Comparison of ENCODE assay signal across 15 cellular contexts in genomic region chr2:218357194-218358177, GRCh38. TPM values are rescaled to one million over a fixed set of nuclear protein-coding genes. Genes with fewer than 3 reads are reported as not detected.
DNase-seq lines count a peak whose midpoint lies in the region; ATAC-seq, FAIRE-seq and TF ChIP-seq lines count a peak whose summit lies in the region.
"Had no signal": no experiment of that assay in that cellular context is flagged by ENCODE, and none has a peak within 500 bp of the region (broad histone marks: within the 10 kb centered on the region; RNA-seq: fewer than 3 reads in every experiment).

No MANE protein-coding gene starts in this region.

- peak overlapping the region; percentile 39 to 71 (median 62) for H3K27ac ChIP-seq in pancreas
- H3K27ac ChIP-seq: esophagus muscularis mucosa, psoas muscle had no signal

- H3K79me2 ChIP-seq in Loucy (ENCODE audit: insufficient read depth, low read length), result no peaks in the 10 kb centered on the region

- H3K36me3 Mint-ChIP-seq in Caco-2 (ENCODE audit: insufficient read depth, unreplicated experiment), result peaks cover 9% of the 10 kb centered on the region
- H3K36me3 Mint-ChIP-seq: activated CD4-positive, alpha-beta memory T cell treated with anti-CD3 and anti-CD28 coated beads for 36 hours; stimulated activated memory B cell treated with anti-CD40 and anti-IgM and Interleukin-4, amounts not matched to agents 10 μg/mL and 1 μg/mL and 100 μg/mL, for 72 hours had no signal

- H3K36me3 ChIP-seq in Caco-2 (ENCODE audit: control insufficient read depth, insufficient read depth, low read length) (no peaks in the 10 kb centered on the region), Loucy (ENCODE audit: insufficient read depth, low read length) (no peaks in the 10 kb centered on the region), pancreas (no peaks in the 10 kb centered on the region)
- H3K36me3 ChIP-seq: esophagus muscularis mucosa had no signal

- DNase-seq in Caco-2 (peak; percentile 42 to 64), epithelial cell of proximal tubule (ENCODE audit: low read depth) (no peak), pancreas (peak in 2 of 6 donors; percentile 35 to 45), HTR-8/SVneo (ENCODE audit: insufficient read length, low spot score) (no peak), epidermal melanocyte (ENCODE audit: insufficient read length, low spot score) (no peak), ACHN (no peak)
- DNase-seq in activated effector memory CD4-positive, alpha-beta T cell treated with Interleukin-2 at 50 U/mL for 16 hours, result no peak
- DNase-seq: activated gamma-delta T cell had no signal

- H3K9me3 Mint-ChIP-seq in Caco-2 (ENCODE audit: unreplicated experiment), result peaks cover 6% of the 10 kb centered on the region
- H3K9me3 Mint-ChIP-seq: stimulated activated memory B cell treated with anti-CD40 and anti-IgM and Interleukin-4, amounts not matched to agents 10 μg/mL and 1 μg/mL and 100 μg/mL, for 72 hours had no signal

- peak overlapping the region; percentile 93 for H3K27ac Mint-ChIP-seq in Caco-2 (ENCODE audit: unreplicated experiment)
- H3K27ac Mint-ChIP-seq: activated CD4-positive, alpha-beta memory T cell treated with anti-CD3 and anti-CD28 coated beads for 36 hours; stimulated activated memory B cell treated with anti-CD40 and anti-IgM and Interleukin-4, amounts not matched to agents 10 μg/mL and 1 μg/mL and 100 μg/mL, for 72 hours had no signal

- H4K20me1 ChIP-seq in Loucy (ENCODE audit: insufficient read depth, low read length, poor library complexity, severe bottlenecking), result no peaks in the 10 kb centered on the region

- no peaks in the 10 kb centered on the region for H3K27me3 Mint-ChIP-seq in Caco-2 (ENCODE audit: insufficient read depth, unreplicated experiment)
- H3K27me3 Mint-ChIP-seq: activated CD4-positive, alpha-beta memory T cell treated with anti-CD3 and anti-CD28 coated beads for 36 hours; stimulated activated memory B cell treated with anti-CD40 and anti-IgM and Interleukin-4, amounts not matched to agents 10 μg/mL and 1 μg/mL and 100 μg/mL, for 72 hours had no signal

- intact Hi-C loops in Caco-2 (cut with micrococcal nuclease; ENCODE audit: unreplicated experiment) (loop anchor here (2.0 kb wide), 1 partner anchor 39 kb away; no protein-coding TSS in a partner anchor), pancreas (cut with DNase I) (loop anchor here in 1 of 3 donors (2.0 kb wide), 1 partner anchor 55 kb away; no protein-coding TSS in a partner anchor)

- H3K9me3 ChIP-seq in Caco-2 (peaks cover 13% of the 10 kb centered on the region; the same call in 1 of the 2 replicates), Loucy (ENCODE audit: insufficient read depth, low read depth, low read length) (no peaks in the 10 kb centered on the region), pancreas (no peaks in the 10 kb centered on the region)
- H3K9me3 ChIP-seq: esophagus muscularis mucosa, psoas muscle had no signal

- POLR2A ChIA-PET in Caco-2 (lab: Charles Lee), result no interaction called here

- in situ Hi-C loops in ACHN (cut with HindIII; ENCODE audit: low pct_ligation_motif_present, low pct_unique_long_range_greater_than_20kb, low sequenced_read_pairs), result no loop called here

- no TSS peak for BruUV-seq in Caco-2 (replicated peaks; lab: Mats Ljungman, UMichigan)

- CTCF ChIA-PET in Caco-2 (lab: Charles Lee), result interaction anchor here (0.7 to 3.2 kb wide), 10 partner anchors 10 to 353 kb away, joined by 3 to 15 read pairs (median 4); partner anchors contain the start of genes CTDSP1 and TTLL4

- H3F3A ChIP-seq in Loucy (ENCODE audit: low read depth), result no peaks in the 10 kb centered on the region

- no peaks in the 10 kb centered on the region for H3K9me2 ChIP-seq in Loucy (replicated peaks; ENCODE audit: low read depth, low read length)

- no peaks in the 10 kb centered on the region for H3K27me3 ChIP-seq in Caco-2 (replicated peaks; ENCODE audit: control insufficient read depth, insufficient read depth, low read length)
- H3K27me3 ChIP-seq in Loucy (ENCODE audit: insufficient read depth, low read length, poor library complexity, severe bottlenecking), result no peaks in the 10 kb centered on the region
- H3K27me3 ChIP-seq in pancreas, result no peaks in the 10 kb centered on the region
- H3K27me3 ChIP-seq: esophagus muscularis mucosa had no signal

- H2AFZ ChIP-seq in Loucy (ENCODE audit: low read length), result peak overlapping the region; percentile 33; the same call in 1 of the 2 replicates

- H3K4me3 ChIP-seq in Caco-2 (ENCODE audit: low read depth, low read length) (no peak overlapping the region), Loucy (ENCODE audit: low read length, poor library complexity, severe bottlenecking) (no peak overlapping the region), epithelial cell of proximal tubule (ENCODE audit: low read depth, low read length) (peak overlapping the region; percentile 59), pancreas (peak overlapping the region in 1 of 4 donors; percentile 23)
- H3K4me3 ChIP-seq: esophagus muscularis mucosa, psoas muscle had no signal

- 56 to 61% methylated on average over 19 of the region's 19 CpGs for WGBS in pancreas, 2 donors

- peak in 3 of 4 donors; percentile 4 to 13 (median 8) for ATAC-seq in pancreas

- no peak for FAIRE-seq in pancreas (lab: Jason Lieb, UNC)
- no peak for FAIRE-seq in HTR-8/SVneo (lab: Jason Lieb, UNC)
- FAIRE-seq: bronchial epithelial cell had no signal

- no peak overlapping the region for H3K4me3 Mint-ChIP-seq in Caco-2 (ENCODE audit: unreplicated experiment)
- H3K4me3 Mint-ChIP-seq: activated CD4-positive, alpha-beta memory T cell treated with anti-CD3 and anti-CD28 coated beads for 36 hours; stimulated activated memory B cell treated with anti-CD40 and anti-IgM and Interleukin-4, amounts not matched to agents 10 μg/mL and 1 μg/mL and 100 μg/mL, for 72 hours had no signal

- no peak overlapping the region for H3K9ac ChIP-seq in Loucy (ENCODE audit: low read depth, low read length, poor library complexity, severe bottlenecking)

- H3K4me1 Mint-ChIP-seq in Caco-2 (ENCODE audit: low read depth, unreplicated experiment), result peaks cover 24% of the 10 kb centered on the region

- peaks cover 61% of the 10 kb centered on the region for H3K4me1 ChIP-seq in Caco-2
- H3K4me1 ChIP-seq in Loucy (ENCODE audit: insufficient read depth, low read length, poor library complexity, severe bottlenecking), result no peaks in the 10 kb centered on the region
- H3K4me1 ChIP-seq in pancreas, result no peaks in the 10 kb centered on the region
- H3K4me1 ChIP-seq: psoas muscle had no signal

- TF ChIP-seq CTCF in Caco-2 (IDR thresholded peaks at IDR 0.05; ENCODE audit: insufficient read depth in 1 of 2, low read depth in 1 of 2, low read length in 1 of 2, severe bottlenecking in 1 of 2, unreplicated experiment in 1 of 2) (no peak), Loucy (conservative IDR thresholded peaks at IDR 0.05; ENCODE audit: low read length) (no peak), epithelial cell of proximal tubule (conservative IDR thresholded peaks at IDR 0.05; ENCODE audit: low read depth, low read length) (no peak), pancreas (IDR thresholded peaks at IDR 0.05) (no peak)

- no peak overlapping the region for H3K4me2 ChIP-seq in Loucy (ENCODE audit: low read depth, low read length, poor library complexity, severe bottlenecking)

RNA-seq across cellular contexts. Expression of gene CATIP, which starts 0.8 kb away (rescaled TPM):
- total RNA-seq in Caco-2 (2022) (0.54 TPM in 1 of 2 replicates, not detected in the other), epithelial cell of proximal tubule (not detected in 2 replicates), pancreas (1 to 10 TPM in 3 of 6 donors, under 1 TPM in 3; 0.64 to 2.7 (median 1.0) TPM)
- polyA plus RNA-seq in pancreas, result 1 to 10 TPM; 4.5 to 7.3 TPM
- total RNA-seq: activated CD4-positive, alpha-beta memory T cell treated with anti-CD3 and anti-CD28 coated beads for 36 hours; bronchial epithelial cell; esophagus muscularis mucosa; lung microvascular endothelial cell; psoas muscle had no signal
- polyA plus RNA-seq: psoas muscle had no signal

RNA-seq across cellular contexts. Expression of gene SLC11A1, which starts 24.6 kb away (rescaled TPM):
- total RNA-seq in Caco-2 (2022), result 0.12 and 0.32 TPM in 2 replicates
- total RNA-seq in epithelial cell of proximal tubule, result 0.22 TPM in 1 of 2 replicates, not detected in the other
- total RNA-seq in pancreas, result 10 to 100 TPM in 2 of 6 donors, 1 to 10 TPM in 3, under 1 TPM in 1; 0.51 to 16.2 (median 5.6) TPM
- 1 to 10 TPM; 3.9 to 6.4 TPM for polyA plus RNA-seq in pancreas

RNA-seq across cellular contexts. Expression of gene CTDSP1, which starts 42.2 kb away (rescaled TPM):
- 103 and 104 TPM in 2 replicates for total RNA-seq in Caco-2 (2022)
- total RNA-seq in epithelial cell of proximal tubule, result 49.0 and 65.5 TPM in 2 replicates
- 10 to 100 TPM; 54.2 to 90.8 (median 71.5) TPM for total RNA-seq in pancreas
- polyA plus RNA-seq in pancreas, result 10 to 100 TPM; 76.0 to 89.8 TPM

Comparison
In these comparisons a context has a peak if more than half of its experiments do, and no peak if none do; other contexts are left out.
1. DNase-seq: peak in Caco-2 (2 of 2); none in epithelial cell of proximal tubule (single experiment), HTR-8/SVneo (single experiment), activated effector memory CD4-positive, alpha-beta T cell treated with Interleukin-2 at 50 U/mL for 16 hours (single experiment), epidermal melanocyte (single experiment) and ACHN (single experiment).